Comparison of ENCODE assay signal across 9 cellular contexts in genomic region chr2:184598313-184599053, GRCh38. TPM values are rescaled to one million over a fixed set of nuclear protein-coding genes. Genes with fewer than 3 reads are reported as not detected.
A peak's percentile ranks its signal among the peaks of the same experiment; 100 is the strongest.
DNase-seq lines count a peak whose midpoint lies in the region; ATAC-seq lines count a peak whose summit lies in the region.
"Had no signal": no experiment of that assay in that cellular context is flagged by ENCODE, and none has a peak within 500 bp of the region (broad histone marks: within the 10 kb centered on the region; RNA-seq: fewer than 3 reads in every experiment).

Gene ZNF804A (plus strand): TSS chr2:184598529. CDS start chr2:184598960, 431 bp downstream.

- intact Hi-C loops in right cardiac atrium (cut with DNase I), result no loop called here

- peak within 1 kb of the TSS; percentile 46 for H4K8ac ChIP-seq in trophoblast cell (ENCODE audit: low read depth, low read length)

- no peaks in the 10 kb centered on the region for H3K36me3 ChIP-seq in trophoblast cell (ENCODE audit: control insufficient read depth in 1 of 2, insufficient read depth in 2 of 2, low read length in 2 of 2)

- peak within 1 kb of the TSS; percentile 16 for H3K18ac ChIP-seq in trophoblast cell (ENCODE audit: low read length)

- H2AK5ac ChIP-seq in trophoblast cell (ENCODE audit: low read length), result no peak within 1 kb of the TSS

- H2AFZ ChIP-seq in trophoblast cell (ENCODE audit: insufficient read depth, low read length, poor library complexity), result peak within 1 kb of the TSS; percentile 86

- H3K79me2 ChIP-seq in trophoblast cell (ENCODE audit: control insufficient read depth, insufficient read depth, low read length, poor library complexity), result no peaks in the 10 kb centered on the region

- H3K4me3 ChIP-seq in right cardiac atrium (ENCODE audit: low read length), result peak within 1 kb of the TSS; percentile 57
- peak within 1 kb of the TSS; percentile 85 for H3K4me3 ChIP-seq in trophoblast cell (ENCODE audit: low read depth, low read length)

- peaks cover 6% of the 10 kb centered on the region for H3K79me1 ChIP-seq in trophoblast cell (ENCODE audit: low read length)

- H3K4me2 ChIP-seq in trophoblast cell (ENCODE audit: low read length), result peak within 1 kb of the TSS; percentile 100

- peak within 1 kb of the TSS; percentile 16 for H4K12ac ChIP-seq in trophoblast cell (ENCODE audit: low read depth, low read length)

- ATAC-seq in GM19455 (IDR thresholded peaks at IDR 0.05; ENCODE audit: unreplicated experiment) (peak; percentile 84), HG03439 (IDR thresholded peaks at IDR 0.05; ENCODE audit: unreplicated experiment) (peak; percentile 69), right cardiac atrium (peak; percentile 70 to 78)

- H3K27ac ChIP-seq in right cardiac atrium (ENCODE audit: low read length) (no peak within 1 kb of the TSS), trophoblast cell (ENCODE audit: low read depth, low read length) (peak within 1 kb of the TSS; percentile 51)

- H2BK120ac ChIP-seq in trophoblast cell (ENCODE audit: insufficient read depth, low read length, poor library complexity), result peak within 1 kb of the TSS; percentile 26

- H4K91ac ChIP-seq in trophoblast cell (ENCODE audit: low read depth, low read length), result peak within 1 kb of the TSS; percentile 8

- H3K4me1 ChIP-seq in right cardiac atrium (ENCODE audit: control insufficient read depth, insufficient read depth, low read length) (peaks cover 3% of the 10 kb centered on the region), trophoblast cell (ENCODE audit: control insufficient read depth in 1 of 2, insufficient read depth in 2 of 2, low read length in 2 of 2) (peaks cover 3 to 4% of the 10 kb centered on the region in 2 experiments)

- H3K23ac ChIP-seq in trophoblast cell (ENCODE audit: low read length), result no peak within 1 kb of the TSS

- peak within 1 kb of the TSS; percentile 0 for H3K4ac ChIP-seq in trophoblast cell (ENCODE audit: low read depth, low read length)

- peak within 1 kb of the TSS; percentile 39 for H3K14ac ChIP-seq in trophoblast cell (ENCODE audit: low read length)

- H3K9me3 ChIP-seq in right cardiac atrium (ENCODE audit: control insufficient read depth, low read length) (no peaks in the 10 kb centered on the region), trophoblast cell (ENCODE audit: insufficient read depth, low read depth, low read length) (no peaks in the 10 kb centered on the region)

- DNase-seq in ELF-1 (ENCODE audit: low read depth, low spot score) (peak; percentile 37), NOMO-1 (lab: John Stamatoyannopoulos, UW; ENCODE audit: unreplicated experiment in 2 of 2) (peak; percentile 23 to 70), anterior cingulate cortex (lab: John Stamatoyannopoulos, UW) (peak in 55 of 58 donors; percentile 13 to 79 (median 58)), right cardiac atrium (peak; percentile 57 to 83 (median 74)), trophoblast cell (peak; percentile 25 to 44), NAMALWA (ENCODE audit: low spot score) (no peak)

- H2BK12ac ChIP-seq in trophoblast cell (ENCODE audit: low read length), result peak within 1 kb of the TSS; percentile 44

- peak within 1 kb of the TSS; percentile 16 for H2BK5ac ChIP-seq in trophoblast cell (ENCODE audit: low read depth, low read length, poor library complexity)

- peak within 1 kb of the TSS; percentile 68 for H3K9ac ChIP-seq in trophoblast cell (ENCODE audit: low read length)

- H3K27me3 ChIP-seq in right cardiac atrium (ENCODE audit: control insufficient read depth, insufficient read depth), result no peaks in the 10 kb centered on the region
- H3K27me3 ChIP-seq in trophoblast cell (ENCODE audit: insufficient read depth, low read length), result no peaks in the 10 kb centered on the region

- WGBS in right cardiac atrium, result under 1% methylated on average over 88 of the region's 88 CpGs
- WGBS in trophoblast cell (ENCODE audit: extremely low coverage, insufficient coverage, insufficient read length), result no CpG with 5 or more reads among the region's 88 CpGs

RNA-seq across cellular contexts. Expression of gene ZNF804A, which starts in this region (rescaled TPM):
- total RNA-seq in right cardiac atrium, result not detected
- polyA plus RNA-seq in right cardiac atrium, result not detected
- 2.9 TPM in 2 replicates for polyA plus RNA-seq in trophoblast cell (2013)
- total RNA-seq: dermis microvascular lymphatic vessel endothelial cell had no signal

Comparison
In these comparisons a context has a peak if more than half of its experiments do, and no peak if none do; other contexts are left out.
1. Peak in DNase-seq, ATAC-seq and H3K4me3 ChIP-seq in right cardiac atrium; RNA of the gene not detected or under 1 TPM.